23 cellular contexts compared by ENCODE assay signal in genomic region chr12:109538191-109538863, GRCh38.
"Had no signal": no experiment of that assay in that cellular context is flagged by ENCODE, and none has a peak within 500 bp of the region (broad histone marks: within the 10 kb centered on the region; RNA-seq: fewer than 3 reads in every experiment).

No MANE protein-coding gene starts in this region.

- FAIRE-seq: pancreas had no signal

- H3K4me3 ChIP-seq: gastrocnemius medialis, heart left ventricle, lower lobe of right lung, pancreas, sigmoid colon, stomach, thoracic aorta, upper lobe of right lung had no signal

- H3K27me3 Mint-ChIP-seq: dendritic cell treated with granulocyte-macrophage colony-stimulating factor and Interleukin-4, amounts not matched to agents 40 ng/mL and 50 ng/mL, for 4 days; effector memory CD8-positive, alpha-beta T cell; naive B cell had no signal

- H3K9me3 Mint-ChIP-seq: activated naive CD4-positive, alpha-beta T cell treated with anti-CD3 and anti-CD28 coated beads, Interleukin-2, amount 50 U/mL, for 72 hours; dendritic cell treated with granulocyte-macrophage colony-stimulating factor and Interleukin-4, amounts not matched to agents 40 ng/mL and 50 ng/mL, for 4 days; effector memory CD8-positive, alpha-beta T cell; naive B cell had no signal

- H3K27me3 ChIP-seq: brain microvascular endothelial cell, gastrocnemius medialis, heart left ventricle, pancreas, sigmoid colon, stomach, upper lobe of right lung had no signal

- DNase-seq: activated CD4-positive, alpha-beta T cell treated with anti-CD3 and anti-CD28 coated beads for 48 hours; activated CD8-positive, alpha-beta memory T cell treated with anti-CD3 and anti-CD28 coated beads, Interleukin-2, amount 50 U/mL, for 4 hours; activated CD8-positive, alpha-beta T cell treated with anti-CD3 and anti-CD28 coated beads, Interleukin-2, amount 10 ng/mL, durations not matched to agents 7 days and 5 days; activated effector memory CD4-positive, alpha-beta T cell treated with anti-CD3 and anti-CD28 coated beads, Interleukin-2, amount 50 U/mL, for 16 hours; activated T-cell treated with anti-CD3 and anti-CD28 coated beads, Interleukin-2, amount 50 U/mL, for 48 hours; amygdala; brain microvascular endothelial cell; effector memory CD8-positive, alpha-beta T cell; gastrocnemius medialis; left cardiac atrium; lower lobe of right lung; naive B cell; sigmoid colon; stimulated activated CD4-positive, alpha-beta T cell treated with anti-CD3 and anti-CD28 coated beads, Interleukin-1b, Interleukin-23, amount 100 ng/mL, for 48 hours; stomach; T-helper 1 cell; T1000; upper lobe of right lung had no signal

- H3K36me3 ChIP-seq: brain microvascular endothelial cell had no signal

- H3K4me1 Mint-ChIP-seq: naive B cell had no signal

- H3K9me3 ChIP-seq: gastrocnemius medialis, heart left ventricle, lower lobe of right lung, pancreas, sigmoid colon, stomach, thoracic aorta, upper lobe of right lung had no signal

- H3K4me1 ChIP-seq: gastrocnemius medialis, lower lobe of right lung, pancreas, sigmoid colon, stomach, upper lobe of right lung had no signal

- H3K27ac Mint-ChIP-seq: activated CD8-positive, alpha-beta T cell treated with anti-CD3 and anti-CD28 coated beads, Interleukin-2, amount 10 ng/mL, durations not matched to agents 7 days and 5 days; activated naive CD4-positive, alpha-beta T cell treated with anti-CD3 and anti-CD28 coated beads, Interleukin-2, amount 50 U/mL, for 72 hours; dendritic cell treated with granulocyte-macrophage colony-stimulating factor and Interleukin-4, amounts not matched to agents 40 ng/mL and 50 ng/mL, for 4 days; effector memory CD8-positive, alpha-beta T cell had no signal

- H3K36me3 Mint-ChIP-seq: activated naive CD4-positive, alpha-beta T cell treated with anti-CD3 and anti-CD28 coated beads, Interleukin-2, amount 50 U/mL, for 72 hours; naive B cell had no signal

- H3K4me3 Mint-ChIP-seq: activated CD8-positive, alpha-beta T cell treated with anti-CD3 and anti-CD28 coated beads, Interleukin-2, amount 10 ng/mL, durations not matched to agents 7 days and 5 days; dendritic cell treated with granulocyte-macrophage colony-stimulating factor and Interleukin-4, amounts not matched to agents 40 ng/mL and 50 ng/mL, for 4 days; effector memory CD8-positive, alpha-beta T cell had no signal

- ATAC-seq: activated CD8-positive, alpha-beta T cell treated with anti-CD3 and anti-CD28 coated beads, Interleukin-2, amount 10 ng/mL, durations not matched to agents 7 days and 5 days; activated naive CD4-positive, alpha-beta T cell treated with anti-CD3 and anti-CD28 coated beads, Interleukin-2, amount 50 U/mL, for 72 hours; effector memory CD8-positive, alpha-beta T cell; gastrocnemius medialis; left cardiac atrium; lower lobe of right lung; pancreas; upper lobe of right lung had no signal

- H3K27ac ChIP-seq: brain microvascular endothelial cell, gastrocnemius medialis, heart left ventricle, lower lobe of right lung, pancreas, sigmoid colon, stomach, thoracic aorta, upper lobe of right lung had no signal
